22 cellular contexts compared by ENCODE assay signal in genomic region chr7:29562307-29562706, GRCh38. TPM values are rescaled to one million over a fixed set of nuclear protein-coding genes. Genes with fewer than 3 reads are reported as not detected.
A peak's percentile ranks its signal among the peaks of the same experiment; 100 is the strongest.
DNase-seq lines count a peak whose midpoint lies in the region; ATAC-seq, FAIRE-seq and TF ChIP-seq lines count a peak whose summit lies in the region.
"Had no signal": no experiment of that assay in that cellular context is flagged by ENCODE, and none has a peak within 500 bp of the region (broad histone marks: within the 10 kb centered on the region; RNA-seq: fewer than 3 reads in every experiment).

No MANE protein-coding gene starts in this region.

- H2AFZ ChIP-seq in MM.1S (ENCODE audit: low read length): peak overlapping the region; percentile 59; the same call in 1 of the 2 replicates
- no peak overlapping the region for H2AFZ ChIP-seq in H1 (ENCODE audit: low read length)

- H3K4ac ChIP-seq in H1 (replicated peaks; ENCODE audit: insufficient read length, low read depth, low read length): no peak overlapping the region

- peak overlapping the region; percentile 75; the same call in 1 of the 2 replicates for H3K9ac ChIP-seq in MM.1S (ENCODE audit: low read length)
- H3K9ac ChIP-seq in H1 (replicated peaks in 1 of 4; ENCODE audit: extremely low read depth in 1 of 4, low read depth in 3 of 4, low read length in 3 of 4): no peak overlapping the region
- peak overlapping the region; percentile 90 for H3K9ac ChIP-seq in mucosa of stomach (ENCODE audit: low read length)

- H3K14ac ChIP-seq in H1 (ENCODE audit: insufficient read length): no peak overlapping the region

- TF ChIP-seq CTCF in A549 (IDR thresholded peaks at IDR 0.05) (no peak), MM.1S (IDR thresholded peaks at IDR 0.05; ENCODE audit: low read length) (no peak), H1 (IDR thresholded peaks at IDR 0.05; ENCODE audit: control extremely low read depth in 1 of 3, insufficient read depth in 1 of 3, low read depth in 1 of 3, low read length in 3 of 3) (no peak), A673 (conservative IDR thresholded peaks at IDR 0.05; ENCODE audit: low read depth, low read length) (no peak)

- H3K4me3 ChIP-seq in A549: peak overlapping the region; percentile 62; the same call in 1 of the 3 replicates
- peak overlapping the region; percentile 83 for H3K4me3 ChIP-seq in MM.1S (ENCODE audit: low read length)
- peak overlapping the region in 2 of 4 experiments; percentile 88 to 96; a peak in 3 of 8 replicates for H3K4me3 ChIP-seq in H1 (ENCODE audit: extremely low read depth in 1 of 4, insufficient read depth in 2 of 4, low read depth in 3 of 4, low read length in 4 of 4)
- no peak overlapping the region for H3K4me3 ChIP-seq in mucosa of stomach (ENCODE audit: low read length)
- no peak overlapping the region for H3K4me3 ChIP-seq in A673 (ENCODE audit: low read depth, low read length, poor library complexity, severe bottlenecking)

- peaks cover 16% of the 10 kb centered on the region for H3F3A ChIP-seq in MM.1S (ENCODE audit: insufficient read depth, low read length)

- no peak overlapping the region for H2BK5ac ChIP-seq in H1 (ENCODE audit: low read depth, low read length)

- FAIRE-seq in A549 (lab: Jason Lieb, UNC) (no peak), H1 (lab: Jason Lieb, UNC) (no peak)

- H3K79me2 ChIP-seq in MM.1S (ENCODE audit: low read length) (peaks cover 13% of the 10 kb centered on the region), H1 (ENCODE audit: control insufficient read depth in 1 of 2, insufficient read depth in 2 of 2, low read length in 2 of 2) (no peaks in the 10 kb centered on the region)

- no peak overlapping the region for H2BK20ac ChIP-seq in H1 (ENCODE audit: low read length)

- no peak overlapping the region for H4K5ac ChIP-seq in H1 (ENCODE audit: insufficient read length, low read depth, low read length)

- H3K23me2 ChIP-seq in H1 (ENCODE audit: low read depth, low read length): peaks cover 22% of the 10 kb centered on the region

- DNase-seq in A549 (ENCODE audit: low read depth in 1 of 2, low spot score in 1 of 2): no peak
- no peak for DNase-seq in MM.1S
- no peak for DNase-seq in H1 (ENCODE audit: low read depth in 1 of 2, low spot score in 2 of 2)
- DNase-seq in A673 (ENCODE audit: low spot score): no peak
- no peak for DNase-seq in HPDE6-E6E7 (ENCODE audit: extremely low spot score)
- DNase-seq in NCI-H1694 (lab: John Stamatoyannopoulos, UW): no peak
- DNase-seq in sciatic nerve (ENCODE audit: low spot score): no peak
- DNase-seq: activated CD4-positive, alpha-beta T cell treated with anti-CD3 and anti-CD28 coated beads for 4 hours; aorta; CD4-positive, alpha-beta T cell; EL; gastrocnemius medialis; IMR-90; OCI-M1; stimulated activated CD4-positive, alpha-beta T cell treated with anti-CD3 and anti-CD28 coated beads, Interleukin-15, amount 100 ng/mL, for 24 hours; stimulated activated naive CD4-positive, alpha-beta T cell treated with Interleukin-2 at 50 U/mL for 16 hours; upper lobe of right lung had no signal

- H2BK120ac ChIP-seq in H1 (replicated peaks; ENCODE audit: low read depth, low read length): no peak overlapping the region

- 79% methylated on average over 6 of the region's 6 CpGs for WGBS in A549 (ENCODE audit: missing lambda C conversion rate)
- WGBS in H1 (ENCODE audit: extremely low coverage in 1 of 2, insufficient coverage in 1 of 2, insufficient read length in 1 of 2, insufficient replicate concordance in 2 of 2, low coverage in 1 of 2, low lambda C conversion rate in 2 of 2, missing lambda C conversion rate in 1 of 2), 2 experiments: 71% methylated on average over 6 of the region's 6 CpGs; no CpG with 5 or more reads in 1 of the 2 experiments

- H3K9me2 ChIP-seq in MM.1S (replicated peaks; ENCODE audit: insufficient read depth, low read length): no peaks in the 10 kb centered on the region

- CTCF ChIA-PET in A549 (lab: Yijun Ruan, JAX) (interaction anchor here (0.6 to 1.4 kb wide), 5 partner anchors 13 to 835 kb away, joined by 3 to 4 read pairs (median 3); no protein-coding TSS in a partner anchor), H1 (lab: Charles Lee; ENCODE audit: partially characterized antibody) (interaction anchor here (1.8 kb wide), 1 partner anchor 9 kb away, joined by 4 read pairs; no protein-coding TSS in a partner anchor), A673 (lab: Charles Lee) (no interaction called here)

- POLR2A ChIA-PET in A549 (lab: Yijun Ruan, JAX): interaction anchor here (0.6 to 1.9 kb wide), 5 partner anchors 46 to 1343 kb away, joined by 3 to 6 read pairs (median 3); no protein-coding TSS in a partner anchor
- POLR2A ChIA-PET in H1 (lab: Charles Lee; ENCODE audit: partially characterized antibody): interaction anchor here (0.5 to 0.6 kb wide), 2 partner anchors 56 to 75 kb away, joined by 3 to 4 read pairs; no protein-coding TSS in a partner anchor
- POLR2A ChIA-PET in A673 (lab: Charles Lee; ENCODE audit: low non-redundant PET): no interaction called here

- no peak for TF ChIP-seq RAD21 in A549 (conservative IDR thresholded peaks at IDR 0.05 in 1 of 2, IDR thresholded peaks at IDR 0.05 in 1 of 2)
- no peak for TF ChIP-seq RAD21 in H1 (IDR thresholded peaks at IDR 0.05 in 1 of 2, conservative IDR thresholded peaks at IDR 0.05 in 1 of 2; ENCODE audit: low read depth in 2 of 2, low read length in 2 of 2)

- intact Hi-C loops in A673 (cut with micrococcal nuclease; ENCODE audit: unreplicated experiment) (loop anchor here (5.0 kb wide), 1 partner anchor 640 kb away; no protein-coding TSS in a partner anchor), sciatic nerve (cut with DNase I) (no loop called here)

- peaks cover 7% of the 10 kb centered on the region; the same call in 2 of the 3 replicates for H3K4me1 ChIP-seq in A549
- H3K4me1 ChIP-seq in MM.1S (ENCODE audit: low read length): peaks cover 4% of the 10 kb centered on the region; the same call in 1 of the 2 replicates
- H3K4me1 ChIP-seq in H1 (replicated peaks in 1 of 4; ENCODE audit: control insufficient read depth in 3 of 4, insufficient read depth in 4 of 4, low read length in 3 of 4): peaks cover 5 to 27% (median 14%) of the 10 kb centered on the region in 4 experiments
- peaks cover 18% of the 10 kb centered on the region for H3K4me1 ChIP-seq in mucosa of stomach (ENCODE audit: control insufficient read depth, insufficient read depth, low read length)
- H3K4me1 ChIP-seq in A673 (ENCODE audit: insufficient read depth, low read length, poor library complexity, severe bottlenecking): peaks cover 16% of the 10 kb centered on the region

- H2AK5ac ChIP-seq in H1 (ENCODE audit: low read depth, low read length): no peak overlapping the region

- ATAC-seq in A549: no peak
- ATAC-seq in sciatic nerve: no peak
- ATAC-seq: gastrocnemius medialis; natural killer cell treated with Interleukin-12 subunit alpha and Interleukin-12 subunit beta and Interleukin-15 and Interleukin-18, amount 100 ng/mL, for 72 hours; upper lobe of right lung had no signal

- TF ChIP-seq EP300 in A549 (IDR thresholded peaks at IDR 0.05) (no peak), H1 (IDR thresholded peaks at IDR 0.05; ENCODE audit: borderline replicate concordance in 1 of 2, low read depth in 2 of 2, low read length in 2 of 2) (no peak)

- H3K9me3 ChIP-seq in A549 (no peaks in the 10 kb centered on the region), MM.1S (replicated peaks; ENCODE audit: insufficient read depth, low read length) (no peaks in the 10 kb centered on the region), H1 (ENCODE audit: insufficient read depth in 2 of 2, low read depth in 1 of 2, low read length in 1 of 2) (no peaks in the 10 kb centered on the region), mucosa of stomach (ENCODE audit: control insufficient read depth, low read length) (no peaks in the 10 kb centered on the region), A673 (ENCODE audit: low read depth, low read length, poor library complexity, severe bottlenecking) (no peaks in the 10 kb centered on the region)
- H3K9me3 ChIP-seq: gastrocnemius medialis, upper lobe of right lung had no signal

- H3K18ac ChIP-seq in H1 (ENCODE audit: extremely low read depth, low read length): peak overlapping the region; percentile 17; the same call in 1 of the 2 replicates

- no peak overlapping the region for H3K56ac ChIP-seq in H1 (replicated peaks; ENCODE audit: insufficient read length, low read depth, low read length)

- 0 out of 6 replicates have a peak overlapping the region, but pooled peaks of 1 of the 2 experiments have one; percentile 60 for H3K27ac ChIP-seq in A549
- H3K27ac ChIP-seq in MM.1S (ENCODE audit: low read length): peak overlapping the region; percentile 13; the same call in 1 of the 2 replicates
- no peak overlapping the region for H3K27ac ChIP-seq in H1 (ENCODE audit: low read depth, low read length)
- no peak overlapping the region for H3K27ac ChIP-seq in A673 (ENCODE audit: low read depth, low read length, poor library complexity, severe bottlenecking)
- H3K27ac ChIP-seq: gastrocnemius medialis, upper lobe of right lung had no signal

- no peak overlapping the region for H2BK15ac ChIP-seq in H1 (ENCODE audit: low read length)

- no peak overlapping the region for H2BK12ac ChIP-seq in H1 (ENCODE audit: low read depth, low read length)

- peak overlapping the region; percentile 99 for H3K4me2 ChIP-seq in A549
- H3K4me2 ChIP-seq in MM.1S (ENCODE audit: low read depth, low read length): peak overlapping the region; percentile 67
- peak overlapping the region; percentile 64 to 100 for H3K4me2 ChIP-seq in H1 (ENCODE audit: insufficient read depth in 1 of 2, low read depth in 2 of 2, low read length in 2 of 2)

- H3K27me3 ChIP-seq in MM.1S (replicated peaks; ENCODE audit: insufficient read depth, low read length) (no peaks in the 10 kb centered on the region), H1 (replicated peaks in 1 of 4; ENCODE audit: control insufficient read depth in 3 of 4, extremely low read depth in 1 of 4, insufficient read depth in 3 of 4, low read length in 3 of 4) (peaks cover 0 to 23% (median 23%) of the 10 kb centered on the region in 4 experiments; a peak in 6 of 7 replicates), mucosa of stomach (ENCODE audit: control insufficient read depth, insufficient read depth, low read length) (peaks cover 12% of the 10 kb centered on the region), A673 (replicated peaks; ENCODE audit: insufficient read depth, low read depth, low read length, poor library complexity) (peaks cover 59% of the 10 kb centered on the region)

- H3K79me1 ChIP-seq in H1 (ENCODE audit: low read depth, low read length): no peaks in the 10 kb centered on the region

- H4K91ac ChIP-seq in H1 (replicated peaks; ENCODE audit: insufficient read length, low read length): no peak overlapping the region

- H4K8ac ChIP-seq in H1 (ENCODE audit: extremely low read depth, insufficient read depth, low read length): no peak overlapping the region

- BruUV-seq in A673 (replicated peaks; lab: Mats Ljungman, UMichigan): no TSS peak

- H3K23ac ChIP-seq in H1 (ENCODE audit: insufficient read length): no peak overlapping the region

- H4K20me1 ChIP-seq in MM.1S (ENCODE audit: insufficient read depth, low read length): no peaks in the 10 kb centered on the region
- no peaks in the 10 kb centered on the region for H4K20me1 ChIP-seq in H1 (replicated peaks in 1 of 2; ENCODE audit: control insufficient read depth in 1 of 2, insufficient read depth in 2 of 2, low read length in 2 of 2)

- H3K36me3 ChIP-seq in MM.1S (replicated peaks; ENCODE audit: insufficient read depth, low read length) (no peaks in the 10 kb centered on the region), H1 (ENCODE audit: control insufficient read depth in 2 of 4, insufficient read depth in 4 of 4, low read length in 3 of 4) (peaks cover 0 to 1% (median 0%) of the 10 kb centered on the region in 4 experiments; a peak in 1 of 8 replicates), mucosa of stomach (ENCODE audit: control insufficient read depth, insufficient read depth, low read length) (no peaks in the 10 kb centered on the region), A673 (ENCODE audit: insufficient read depth, low read length, poor library complexity, severe bottlenecking) (no peaks in the 10 kb centered on the region)
- H3K36me3 ChIP-seq: gastrocnemius medialis, upper lobe of right lung had no signal

- no peak for TF ChIP-seq POLR2A in A549 (IDR thresholded peaks at IDR 0.05; ENCODE audit: low read length)
- no peak for TF ChIP-seq POLR2A in H1 (IDR thresholded peaks at IDR 0.05; ENCODE audit: control extremely low read depth in 1 of 2, low read depth in 2 of 2, low read length in 2 of 2)

RNA-seq across cellular contexts. Expression of gene PRR15, which starts 1.3 kb away (rescaled TPM):
- polyA plus RNA-seq in A549 (2011; rRNA removed) (1.6 and 1.8 TPM in 2 replicates), A549 (2017; fragmentation: RNase III; extraction: RNeasy Plus Mini Kit Qiagen cat#74134 plus additional on column Dnase treatment) (0.88 to 2.5 TPM (median 1.9 TPM) in 3 replicates), H1 (2011; rRNA removed) (4.9 and 8.4 TPM in 2 replicates)
- 0.30 and 0.40 TPM in 2 replicates for polyA plus RNA-seq in A549 (2012; cell fraction: cytosol; rRNA removed)
- 0.13 and 0.55 TPM in 2 replicates for polyA plus RNA-seq in A549 (2012; cell fraction: nucleus; rRNA removed)
- 0.29 and 0.50 TPM in 2 replicates for polyA minus RNA-seq in A549 (2011; rRNA and poly(A)+ RNA removed)
- 7.9 and 10.1 TPM in 2 replicates for total RNA-seq in H1 (2021; fragmentation: NEBNext Ultra II Directional; extraction: Animal tissue kit (Norgen Biotek cat#: 25700))
- polyA plus RNA-seq in H1 (2011; cell fraction: cytosol; rRNA removed): 7.1 TPM
- polyA plus RNA-seq in H1 (2011; cell fraction: nucleus; rRNA removed): 5.7 TPM
- polyA plus RNA-seq in H1 (2012, experiment 1 of 2): 4.4 to 6.0 TPM (median 5.6 TPM) in 4 replicates
- 8.9 TPM for polyA plus RNA-seq in H1 (2012, experiment 2 of 2)
- polyA plus RNA-seq in H1 (2013, experiment 1 of 2): 7.3 TPM
- polyA plus RNA-seq in H1 (2013, experiment 2 of 2): 7.7 TPM
- polyA minus RNA-seq in H1 (2011; rRNA and poly(A)+ RNA removed): 1.9 and 2.2 TPM in 2 replicates
- 4.4 TPM for polyA minus RNA-seq in H1 (2011; cell fraction: cytosol; rRNA and poly(A)+ RNA removed)
- polyA minus RNA-seq in H1 (2011; cell fraction: nucleus; rRNA and poly(A)+ RNA removed): 4.6 TPM
- total RNA-seq in A673 (2021) (0.17 TPM in 1 of 2 replicates, not detected in the other), sciatic nerve (not detected)
- total RNA-seq: CD4-positive, alpha-beta T cell; IMR-90; lung microvascular endothelial cell; natural killer cell treated with Interleukin-12 subunit alpha and Interleukin-12 subunit beta and Interleukin-15 and Interleukin-18, amount 100 ng/mL, for 72 hours; NCI-H460 had no signal
- polyA plus RNA-seq: AG04450, IMR-90 had no signal

Comparison
In these comparisons a context has a peak if more than half of its experiments do, and no peak if none do; other contexts are left out.
1. H3K4me3 ChIP-seq: peak in A549 (single experiment) and MM.1S (single experiment); none in mucosa of stomach (single experiment) and A673 (single experiment).
2. H3K9ac ChIP-seq: peak in MM.1S (single experiment) and mucosa of stomach (single experiment); none in H1 (0 of 4).
3. Peak in every context shown above with its lines, with median percentiles within 50 percentile points of each other: H3K4me2 ChIP-seq.